ENCODE assay signal across 10 cellular contexts in genomic region chr3:133505813-133506212, GRCh38.
DNase-seq lines count a peak whose midpoint lies in the region; ATAC-seq, FAIRE-seq and TF ChIP-seq lines count a peak whose summit lies in the region.
"Had no signal": no experiment of that assay in that cellular context is flagged by ENCODE, and none has a peak within 500 bp of the region (broad histone marks: within the 10 kb centered on the region; RNA-seq: fewer than 3 reads in every experiment).

No MANE protein-coding gene starts in this region.

- in situ Hi-C loops in GM12878 (cut with MboI), result no loop called here

- 1% methylated on average over 3 of the region's 3 CpGs for WGBS in GM12878 (ENCODE audit: insufficient coverage, insufficient replicate concordance, low lambda C conversion rate, missing lambda C conversion rate)
- WGBS in tibial nerve, 2 donors, result 9 to 18% methylated on average over 3 of the region's 3 CpGs

- no peaks in the 10 kb centered on the region for H3K9me3 ChIP-seq in GM12878 (replicated peaks; ENCODE audit: control insufficient read depth, insufficient read depth, low read length)
- no peaks in the 10 kb centered on the region for H3K9me3 ChIP-seq in tibial nerve
- no peaks in the 10 kb centered on the region for H3K9me3 ChIP-seq in neural progenitor cell (ENCODE audit: low read depth)
- H3K9me3 ChIP-seq in tibial artery, result no peaks in the 10 kb centered on the region

- H3K4me2 ChIP-seq in GM12878 (ENCODE audit: control insufficient read depth, insufficient read depth), result peak overlapping the region; percentile 82
- H3K4me2 ChIP-seq in neural progenitor cell, result no peak overlapping the region

- intact Hi-C loops in GM12878 (cut with micrococcal nuclease; ENCODE audit: unreplicated experiment) (no loop called here), tibial artery (cut with DNase I; ENCODE audit: low total_unique reads) (no loop called here)

- H4K20me1 ChIP-seq in GM12878 (ENCODE audit: control insufficient read depth, insufficient read depth) (no peaks in the 10 kb centered on the region), neural progenitor cell (ENCODE audit: low read depth) (no peaks in the 10 kb centered on the region)

- no peak for FAIRE-seq in GM12878 (lab: Jason Lieb, UNC)

- H3K4me1 ChIP-seq in GM12878 (ENCODE audit: control insufficient read depth, insufficient read depth, low read length), result peaks cover 18% of the 10 kb centered on the region
- peaks cover 0 to 11% (median 4%) of the 10 kb centered on the region in 4 donors for H3K4me1 ChIP-seq in tibial nerve
- H3K4me1 ChIP-seq in neural progenitor cell, result no peaks in the 10 kb centered on the region
- no peaks in the 10 kb centered on the region for H3K4me1 ChIP-seq in tibial artery

- TSS peak; percentile 86 for BruUV-seq in GM12878 (replicated peaks; lab: Mats Ljungman, UMichigan)

- H3K27ac ChIP-seq in GM12878 (ENCODE audit: control insufficient read depth, insufficient read depth), result peak overlapping the region; percentile 97
- peak overlapping the region in 3 of 4 donors; percentile 51 to 62 (median 62) for H3K27ac ChIP-seq in tibial nerve
- no peak overlapping the region for H3K27ac ChIP-seq in neural progenitor cell
- no peak overlapping the region for H3K27ac ChIP-seq in tibial artery

- peak overlapping the region; percentile 67 for H3K9ac ChIP-seq in GM12878 (ENCODE audit: control insufficient read depth, insufficient read depth, low read length)
- H3K9ac ChIP-seq in neural progenitor cell, result no peak overlapping the region

- RAD21 ChIA-PET in GM12878 (lab: Charles Lee; ENCODE audit: unreplicated experiment), result interaction anchor here (0.7 to 1.5 kb wide), 11 partner anchors 15 to 71 kb away, joined by 3 to 12 read pairs (median 4); no protein-coding TSS in a partner anchor

- no peak for TF ChIP-seq RAD21 in GM12878 (IDR thresholded peaks at IDR 0.05; ENCODE audit: insufficient read depth, low read depth, low read length)

- TF ChIP-seq EP300 in GM12878 (IDR thresholded peaks at IDR 0.05; ENCODE audit: borderline replicate concordance in 1 of 2, control insufficient read depth in 1 of 2, low read depth in 2 of 2, low read length in 2 of 2) (no peak), tibial nerve (IDR thresholded peaks at IDR 0.05) (no peak)

- H3F3A ChIP-seq in neural progenitor cell (ENCODE audit: low read depth), result no peaks in the 10 kb centered on the region

- H3K27ac Mint-ChIP-seq in activated T-cell treated with anti-CD3 and anti-CD28 coated beads, Interleukin-2, amount 50 U/mL, for 24 hours, result peak overlapping the region; percentile 83
- H3K27ac Mint-ChIP-seq in neural progenitor cell, result no peak overlapping the region
- H3K27ac Mint-ChIP-seq: endodermal cell had no signal

- no peaks in the 10 kb centered on the region for H3K36me3 Mint-ChIP-seq in activated T-cell treated with anti-CD3 and anti-CD28 coated beads, Interleukin-2, amount 50 U/mL, for 24 hours (ENCODE audit: low read depth)
- H3K36me3 Mint-ChIP-seq in neural progenitor cell, result no peaks in the 10 kb centered on the region

- TF ChIP-seq CTCF in GM12878 (IDR thresholded peaks at IDR 0.05 in 2 of 3, conservative IDR thresholded peaks at IDR 0.05 in 1 of 3; ENCODE audit: control insufficient read depth in 2 of 3, extremely low read depth in 1 of 3, insufficient read depth in 1 of 3, low read depth in 3 of 3, low read length in 3 of 3), result no peak
- TF ChIP-seq CTCF in tibial nerve (IDR thresholded peaks at IDR 0.05), result no peak
- no peak for TF ChIP-seq CTCF in neural progenitor cell (IDR thresholded peaks at IDR 0.05)
- TF ChIP-seq CTCF in tibial artery (IDR thresholded peaks at IDR 0.05), result no peak

- no peaks in the 10 kb centered on the region for H3K27me3 ChIP-seq in GM12878 (replicated peaks in 1 of 2; ENCODE audit: control insufficient read depth in 2 of 2, insufficient read depth in 2 of 2, low read length in 1 of 2)
- no peaks in the 10 kb centered on the region for H3K27me3 ChIP-seq in tibial nerve
- H3K27me3 ChIP-seq in neural progenitor cell, result no peaks in the 10 kb centered on the region
- H3K27me3 ChIP-seq in tibial artery, result no peaks in the 10 kb centered on the region

- peak overlapping the region; percentile 43; the same call in 1 of the 2 replicates for H3K4me3 ChIP-seq in GM12878
- no peak overlapping the region for H3K4me3 ChIP-seq in tibial nerve
- no peak overlapping the region for H3K4me3 ChIP-seq in neural progenitor cell
- no peak overlapping the region for H3K4me3 ChIP-seq in tibial artery

- peaks cover 2% of the 10 kb centered on the region for H3K9me3 Mint-ChIP-seq in activated T-cell treated with anti-CD3 and anti-CD28 coated beads, Interleukin-2, amount 50 U/mL, for 24 hours
- no peaks in the 10 kb centered on the region for H3K9me3 Mint-ChIP-seq in neural progenitor cell
- H3K9me3 Mint-ChIP-seq: endodermal cell had no signal

- SMC1A ChIA-PET in GM12878 (lab: Charles Lee; ENCODE audit: uncharacterized antibody, unreplicated experiment), result interaction anchor here (0.8 to 11.4 kb wide), 20 partner anchors 15 to 73 kb away, joined by 3 to 76 read pairs (median 5); partner anchors contain the start of gene CDV3

- H3K79me2 ChIP-seq in GM12878 (ENCODE audit: control insufficient read depth, insufficient read depth, low read length) (no peaks in the 10 kb centered on the region), neural progenitor cell (ENCODE audit: low read depth) (no peaks in the 10 kb centered on the region)

- TF ChIP-seq POLR2A in GM12878 (IDR thresholded peaks at IDR 0.05; ENCODE audit: low read depth, low read length) (no peak), tibial nerve (IDR thresholded peaks at IDR 0.05) (no peak)

- CTCF ChIA-PET in GM12878 (lab: Yijun Ruan, JAX), result interaction anchor here (0.9 to 2.2 kb wide), 8 partner anchors 26 to 72 kb away, joined by 3 to 8 read pairs (median 5); no protein-coding TSS in a partner anchor

- no peaks in the 10 kb centered on the region for H3K36me3 ChIP-seq in GM12878 (ENCODE audit: control insufficient read depth in 2 of 2, insufficient read depth in 2 of 2, low read length in 1 of 2)
- H3K36me3 ChIP-seq in tibial nerve, result no peaks in the 10 kb centered on the region
- no peaks in the 10 kb centered on the region for H3K36me3 ChIP-seq in neural progenitor cell
- H3K36me3 ChIP-seq in tibial artery, result no peaks in the 10 kb centered on the region

- H3K4me1 Mint-ChIP-seq in activated T-cell treated with anti-CD3 and anti-CD28 coated beads, Interleukin-2, amount 50 U/mL, for 24 hours (ENCODE audit: low read depth), result peaks cover 14% of the 10 kb centered on the region
- H3K4me1 Mint-ChIP-seq in neural progenitor cell, result peaks cover 2% of the 10 kb centered on the region
- H3K4me1 Mint-ChIP-seq: endodermal cell had no signal

- ATAC-seq in HG03103 (IDR thresholded peaks at IDR 0.05; ENCODE audit: low read depth, unreplicated experiment) (peak; percentile 31), GM12878 (peak; percentile 64)

- peak overlapping the region; percentile 55 for H3K4me3 Mint-ChIP-seq in activated T-cell treated with anti-CD3 and anti-CD28 coated beads, Interleukin-2, amount 50 U/mL, for 24 hours
- no peak overlapping the region for H3K4me3 Mint-ChIP-seq in neural progenitor cell
- H3K4me3 Mint-ChIP-seq: endodermal cell had no signal

- H2AFZ ChIP-seq in GM12878 (ENCODE audit: control insufficient read depth, low read depth, low read length) (peak overlapping the region; percentile 86), neural progenitor cell (replicated peaks) (no peak overlapping the region)

- no peak for DNase-seq in activated T-cell treated with anti-CD3 and anti-CD28 coated beads, Interleukin-2, amount 50 U/mL, for 24 hours
- no peak for DNase-seq in activated T-cell treated with anti-CD3 and anti-CD28 coated beads for 4 hours
- no peak for DNase-seq in GM12878 (ENCODE audit: low read depth, low spot score)
- no peak for DNase-seq in tibial nerve (ENCODE audit: low spot score in 2 of 2)
- DNase-seq in NCI-H1105 treated with DMSO at 0.1 percent for 48 hours (lab: John Stamatoyannopoulos, UW), result no peak
- no peak for DNase-seq in neural progenitor cell (ENCODE audit: low spot score)
- DNase-seq in tibial artery, result no peak
- DNase-seq: endodermal cell, occipital lobe had no signal

- POLR2A ChIA-PET in GM12878 (lab: Charles Lee), result interaction anchor here (0.7 to 1.6 kb wide), 6 partner anchors 26 to 71 kb away, joined by 3 to 16 read pairs (median 3); partner anchors contain the start of gene CDV3

- no peaks in the 10 kb centered on the region for H3K27me3 Mint-ChIP-seq in activated T-cell treated with anti-CD3 and anti-CD28 coated beads, Interleukin-2, amount 50 U/mL, for 24 hours
- H3K27me3 Mint-ChIP-seq in neural progenitor cell (ENCODE audit: insufficient read depth, low read depth), result peaks cover 2% of the 10 kb centered on the region

TF ChIP-seq in GM12878, 131 proteins besides CTCF, POLR2A, EP300 and RAD21 (continues in another document):
- TF ChIP-seq POLR2AphosphoS5 (IDR thresholded peaks at IDR 0.05; ENCODE audit: low read length) (no peak), RCOR1 (conservative IDR thresholded peaks at IDR 0.05; ENCODE audit: low read depth, low read length) (no peak), MEF2A (IDR thresholded peaks at IDR 0.05; ENCODE audit: insufficient read depth, low read depth, low read length) (0 out of 2 replicates have a peak, but pooled peaks have one; percentile 37), SP1 (IDR thresholded peaks at IDR 0.05; ENCODE audit: low read depth, low read length) (peak; percentile 10), E4F1 (IDR thresholded peaks at IDR 0.05; ENCODE audit: borderline replicate concordance, partially characterized antibody) (no peak)

Comparison
In these comparisons a context has a peak if more than half of its experiments do, and no peak if none do; other contexts are left out.
1. H3K27ac ChIP-seq: peak in GM12878 (single experiment) and tibial nerve (3 of 4); none in neural progenitor cell (single experiment) and tibial artery (0 of 2).